In genomic region chr2:161160226-161161073, GRCh38 we compare ENCODE assay signal across 1 cellular context.
A peak's percentile ranks its signal among the peaks of the same experiment; 100 is the strongest.
TF ChIP-seq lines count a peak whose summit lies in the region.

TANK (plus strand) TSS chr2:161160428; CDS start chr2:161179663, 19,235 bp downstream.

TF ChIP-seq in HepG2, 621 proteins besides CTCF, POLR2A, EP300 and RAD21 (continued from another document and continues in another):
- TF ChIP-seq ZNF251 (CRISPR knock-in tag; IDR thresholded peaks at IDR 0.05) = no peak
- peak; percentile 86; the same call in 1 of the 2 replicates for TF ChIP-seq ZNF773 (CRISPR knock-in tag; IDR thresholded peaks at IDR 0.05; ENCODE audit: borderline replicate concordance)
- TF ChIP-seq SRSF9 (IDR thresholded peaks at IDR 0.05; ENCODE audit: borderline replicate concordance, insufficient read depth, low read depth, low read length, poor library complexity, severe bottlenecking) = no peak
- no peak; the same call in 1 of the 2 replicates for TF ChIP-seq GPN1 (CRISPR knock-in tag; IDR thresholded peaks at IDR 0.05; ENCODE audit: borderline replicate concordance)
- TF ChIP-seq ZNF816 (CRISPR knock-in tag; IDR thresholded peaks at IDR 0.05; ENCODE audit: borderline replicate concordance) = peak; percentile 71; the same call in 1 of the 2 replicates
- TF ChIP-seq HOXA3 (CRISPR knock-in tag; IDR thresholded peaks at IDR 0.05) = peak; percentile 87
- TF ChIP-seq KDM2A (CRISPR knock-in tag; IDR thresholded peaks at IDR 0.05; ENCODE audit: borderline replicate concordance, low read depth) = peak; percentile 84; the same call in 1 of the 2 replicates
- no peak; the same call in 1 of the 2 replicates for TF ChIP-seq ZNF235 (CRISPR knock-in tag; IDR thresholded peaks at IDR 0.05; ENCODE audit: borderline replicate concordance)
- TF ChIP-seq PCBP2 (optimal IDR thresholded peaks at IDR 0.05; ENCODE audit: low read depth, low read length, poor library complexity, severe bottlenecking) = peak; percentile 14
- TF ChIP-seq ZNF274 (CRISPR knock-in tag; IDR thresholded peaks at IDR 0.05) = peak; percentile 61
- TF ChIP-seq TAF15 (IDR thresholded peaks at IDR 0.05; ENCODE audit: low read depth, low read length, poor library complexity, severe bottlenecking) = no peak
- TF ChIP-seq GRHL1 (CRISPR knock-in tag; conservative IDR thresholded peaks at IDR 0.05) = no peak
- peak; percentile 22; the same call in 1 of the 2 replicates for TF ChIP-seq TFDP1 (CRISPR knock-in tag; IDR thresholded peaks at IDR 0.05; ENCODE audit: borderline replicate concordance)
- peak; percentile 76; the same call in 1 of the 2 replicates for TF ChIP-seq SMYD3 (CRISPR knock-in tag; IDR thresholded peaks at IDR 0.05)
- TF ChIP-seq ZFP36 (IDR thresholded peaks at IDR 0.05; ENCODE audit: borderline replicate concordance, low read depth, low read length, partially characterized antibody) = no peak
- TF ChIP-seq TCF7 (IDR thresholded peaks at IDR 0.05; ENCODE audit: low read depth) = peak; percentile 69
- TF ChIP-seq ZNF260 (CRISPR knock-in tag; IDR thresholded peaks at IDR 0.05; ENCODE audit: borderline replicate concordance, low read depth) = no peak
- TF ChIP-seq HOXD1 (CRISPR knock-in tag; IDR thresholded peaks at IDR 0.05) = peak; percentile 76
- TF ChIP-seq SIX1 (CRISPR knock-in tag; IDR thresholded peaks at IDR 0.05; ENCODE audit: borderline replicate concordance) = peak; percentile 82
- peak; percentile 87 for TF ChIP-seq NFIC (IDR thresholded peaks at IDR 0.05; ENCODE audit: low read length)
- peak; percentile 56; the same call in 1 of the 2 replicates for TF ChIP-seq JUNB (CRISPR knock-in tag; IDR thresholded peaks at IDR 0.05; ENCODE audit: borderline replicate concordance)
- peak; percentile 32 for TF ChIP-seq KLF11 (CRISPR knock-in tag; IDR thresholded peaks at IDR 0.05)
- TF ChIP-seq ZFP1 (CRISPR knock-in tag; IDR thresholded peaks at IDR 0.05) = peak; percentile 90
- peak; percentile 81 for TF ChIP-seq CREM (IDR thresholded peaks at IDR 0.05)
- no peak for TF ChIP-seq CREM (CRISPR knock-in tag; IDR thresholded peaks at IDR 0.05)
- peak; percentile 80; the same call in 1 of the 2 replicates for TF ChIP-seq ZNF142 (CRISPR knock-in tag; IDR thresholded peaks at IDR 0.05)
- TF ChIP-seq ZNF333 (CRISPR knock-in tag; IDR thresholded peaks at IDR 0.05; ENCODE audit: borderline replicate concordance) = peak; percentile 87; the same call in 1 of the 2 replicates
- peak; percentile 64 for TF ChIP-seq ZNF761 (CRISPR knock-in tag; conservative IDR thresholded peaks at IDR 0.05)
- TF ChIP-seq MLXIP (CRISPR knock-in tag; IDR thresholded peaks at IDR 0.05; ENCODE audit: borderline replicate concordance) = peak; percentile 63
- TF ChIP-seq NR1H2 (CRISPR knock-in tag; IDR thresholded peaks at IDR 0.05; ENCODE audit: borderline replicate concordance, low read depth) = peak; percentile 47; the same call in 1 of the 2 replicates
- TF ChIP-seq HNRNPH1 (optimal IDR thresholded peaks at IDR 0.05; ENCODE audit: low read depth, low read length) = peak; percentile 48
- no peak for TF ChIP-seq IRX3 (CRISPR knock-in tag; IDR thresholded peaks at IDR 0.05; ENCODE audit: borderline replicate concordance, low read depth)
- TF ChIP-seq TEF (CRISPR knock-in tag; IDR thresholded peaks at IDR 0.05) = peak; percentile 76; the same call in 1 of the 2 replicates
- peak; percentile 100 for TF ChIP-seq CEBPG (CRISPR knock-in tag; IDR thresholded peaks at IDR 0.05)
- peak; percentile 93 for TF ChIP-seq HOXA5 (CRISPR knock-in tag; IDR thresholded peaks at IDR 0.05)
- no peak for TF ChIP-seq TCF12 (IDR thresholded peaks at IDR 0.05)
- 0 out of 2 replicates have a peak, but pooled peaks have one; percentile 20 for TF ChIP-seq TCF12 (CRISPR knock-in tag; IDR thresholded peaks at IDR 0.05)
- TF ChIP-seq TFDP2 (CRISPR knock-in tag; IDR thresholded peaks at IDR 0.05) = peak; percentile 78
- TF ChIP-seq KLF16 (CRISPR knock-in tag; IDR thresholded peaks at IDR 0.05) = peak in 1 of 2 experiments; percentile 97; a peak in 2 of 4 replicates
- TF ChIP-seq MYC (CRISPR knock-in tag; IDR thresholded peaks at IDR 0.05; ENCODE audit: borderline replicate concordance) = peak; percentile 63; the same call in 1 of the 2 replicates
- TF ChIP-seq ZNF20 (CRISPR knock-in tag; IDR thresholded peaks at IDR 0.05) = peak; percentile 95; the same call in 1 of the 2 replicates
- no peak for TF ChIP-seq ZNF562 (CRISPR knock-in tag; IDR thresholded peaks at IDR 0.05; ENCODE audit: borderline replicate concordance)
- TF ChIP-seq ZNF460 (CRISPR knock-in tag; IDR thresholded peaks at IDR 0.05; ENCODE audit: borderline replicate concordance) = no peak; the same call in 1 of the 2 replicates
- peak; percentile 67; the same call in 1 of the 2 replicates for TF ChIP-seq E2F1 (CRISPR knock-in tag; IDR thresholded peaks at IDR 0.05)
- TF ChIP-seq SOX13 (IDR thresholded peaks at IDR 0.05) = peak; percentile 67; the same call in 1 of the 2 replicates
- TF ChIP-seq SOX13 (CRISPR knock-in tag; conservative IDR thresholded peaks at IDR 0.05 in 1 of 2, IDR thresholded peaks at IDR 0.05 in 1 of 2) = peak; percentile 77 to 94; a peak in 2 of 4 replicates
- peak; percentile 97 for TF ChIP-seq FOXJ3 (CRISPR knock-in tag; IDR thresholded peaks at IDR 0.05; ENCODE audit: borderline replicate concordance)
- TF ChIP-seq ZSCAN9 (CRISPR knock-in tag; IDR thresholded peaks at IDR 0.05; ENCODE audit: borderline replicate concordance) = peak; percentile 93
- peak; percentile 74 for TF ChIP-seq NKX3-1 (CRISPR knock-in tag; IDR thresholded peaks at IDR 0.05)
- TF ChIP-seq MTERF4 (CRISPR knock-in tag; IDR thresholded peaks at IDR 0.05) = no peak
- no peak; the same call in 1 of the 2 replicates for TF ChIP-seq PAX8 (CRISPR knock-in tag; IDR thresholded peaks at IDR 0.05; ENCODE audit: borderline replicate concordance)
- peak; percentile 99 for TF ChIP-seq NCOA1 (CRISPR knock-in tag; IDR thresholded peaks at IDR 0.05)
